In genomic region chr10:71696635-71697326, GRCh38 we compare ENCODE assay signal across 8 cellular contexts. TPM values are rescaled to one million over a fixed set of nuclear protein-coding genes. Genes with fewer than 3 reads are reported as not detected.
A peak's percentile ranks its signal among the peaks of the same experiment; 100 is the strongest.
DNase-seq lines count a peak whose midpoint lies in the region; TF ChIP-seq lines count a peak whose summit lies in the region.

No MANE protein-coding gene starts in this region.

- intact Hi-C loops in CD14-positive monocyte (cut with micrococcal nuclease), result no loop called here

- no peak overlapping the region for H3K4me3 ChIP-seq in adipocyte (ENCODE audit: low read length)

- H3K9me3 ChIP-seq in adipocyte (ENCODE audit: control insufficient read depth, low read length), result peaks cover 1% of the 10 kb centered on the region

- H3K27me3 ChIP-seq in adipocyte (replicated peaks; ENCODE audit: control insufficient read depth, insufficient read depth, low read length), result peaks cover 36% of the 10 kb centered on the region

- peaks cover 0 to 3% (median 0%) of the 10 kb centered on the region in 3 donors for H3K27me3 Mint-ChIP-seq in CD14-positive monocyte (ENCODE audit: low read depth in 3 of 3)
- peaks cover 28% of the 10 kb centered on the region for H3K27me3 Mint-ChIP-seq in HFFc6 (ENCODE audit: insufficient read depth)

- H3K4me3 Mint-ChIP-seq in CD14-positive monocyte (peak overlapping the region in 1 of 2 donors; percentile 67), HFFc6 (no peak overlapping the region)

- no peaks in the 10 kb centered on the region for H3K36me3 ChIP-seq in adipocyte (ENCODE audit: control insufficient read depth, insufficient read depth, low read length, severe bottlenecking)

- H3K27ac Mint-ChIP-seq in CD14-positive monocyte, result peak overlapping the region in 5 of 7 donors; percentile 60 to 96 (median 78)
- no peak overlapping the region for H3K27ac Mint-ChIP-seq in HFFc6

- TF ChIP-seq CTCF in CD14-positive monocyte (IDR thresholded peaks at IDR 0.05) (peak; percentile 95), HFFc6 (IDR thresholded peaks at IDR 0.05) (peak; percentile 93)

- H3K4me1 ChIP-seq in adipocyte (ENCODE audit: control insufficient read depth, insufficient read depth, low read length), result peaks cover 13% of the 10 kb centered on the region

- H3K36me3 Mint-ChIP-seq in CD14-positive monocyte, result peaks cover 5 to 19% of the 10 kb centered on the region in 2 donors
- no peaks in the 10 kb centered on the region for H3K36me3 Mint-ChIP-seq in HFFc6 (ENCODE audit: low read depth)

- DNase-seq in CD14-positive monocyte (ENCODE audit: low spot score) (no peak), HFFc6 (no peak), T follicular helper cell (ENCODE audit: low read depth) (peak; percentile 49), adipocyte (ENCODE audit: low read depth) (peak; percentile 63), iPS DF 4.7 (ENCODE audit: extremely low read depth, low spot score) (peak; percentile 28), cerebellar nuclear complex (lab: John Stamatoyannopoulos, UW) (no peak), DMS153 (lab: John Stamatoyannopoulos, UW) (no peak)
- peak; percentile 66 to 68 for DNase-seq in stimulated activated CD4-positive, alpha-beta T cell treated with anti-CD3 and anti-CD28 coated beads, Interleukin-1b, Interleukin-23, amount 100 ng/mL, for 4 hours (ENCODE audit: low read depth in 2 of 2)

- H3K9me3 Mint-ChIP-seq in CD14-positive monocyte, result peaks cover 0 to 2% (median 0%) of the 10 kb centered on the region in 7 donors
- H3K9me3 Mint-ChIP-seq in HFFc6, result no peaks in the 10 kb centered on the region

- H3K4me1 Mint-ChIP-seq in CD14-positive monocyte (peaks cover 93% of the 10 kb centered on the region), HFFc6 (ENCODE audit: low read depth) (no peaks in the 10 kb centered on the region; the same call in 1 of the 2 replicates)

- H3K9ac ChIP-seq in adipocyte (ENCODE audit: low read length), result no peak overlapping the region

RNA-seq across cellular contexts. Expression of gene C10orf105, which starts 22.8 kb away (rescaled TPM):
- polyA plus RNA-seq in CD14-positive monocyte, result under 1 TPM; 0.18 to 0.48 TPM
- not detected for total RNA-seq in HFFc6 (2021; fragmentation: NEBNext Ultra II Directional; extraction: Animal tissue kit (Norgen Biotek cat#: 25700))

Comparison
In these comparisons a context has a peak if more than half of its experiments do, and no peak if none do; other contexts are left out.
1. DNase-seq: peak in T follicular helper cell (single experiment), adipocyte (single experiment), iPS DF 4.7 (single experiment) and stimulated activated CD4-positive, alpha-beta T cell treated with anti-CD3 and anti-CD28 coated beads, Interleukin-1b, Interleukin-23, amount 100 ng/mL, for 4 hours (2 of 2); none in CD14-positive monocyte (single experiment), HFFc6 (single experiment), cerebellar nuclear complex (0 of 2) and DMS153 (single experiment).